In genomic region chr3:46693897-46694235, GRCh38 we compare ENCODE assay signal across 8 cellular contexts. TPM values are rescaled to one million over a fixed set of nuclear protein-coding genes. Genes with fewer than 3 reads are reported as not detected.
DNase-seq lines count a peak whose midpoint lies in the region; ATAC-seq and TF ChIP-seq lines count a peak whose summit lies in the region.

No MANE protein-coding gene starts in this region.

- peak overlapping the region; percentile 56 to 59 for H3K4me3 Mint-ChIP-seq in CD14-positive monocyte
- peak overlapping the region in 6 of 8 donors; percentile 5 to 76 (median 58) for H3K4me3 Mint-ChIP-seq in naive B cell

- TF ChIP-seq CTCF in CD14-positive monocyte (IDR thresholded peaks at IDR 0.05): no peak

- peaks cover 59% of the 10 kb centered on the region for H3K4me1 Mint-ChIP-seq in CD14-positive monocyte
- peaks cover 23 to 40% (median 27%) of the 10 kb centered on the region in 3 donors for H3K4me1 Mint-ChIP-seq in naive B cell

- DNase-seq in CD14-positive monocyte (ENCODE audit: low spot score): peak; percentile 85
- peak in 3 of 5 donors; percentile 32 to 46 (median 33) for DNase-seq in T-helper 1 cell
- DNase-seq in naive B cell: no peak
- no peak for DNase-seq in medulla oblongata (ENCODE audit: extremely low spot score)
- DNase-seq in AML-193 (lab: John Stamatoyannopoulos, UW): no peak
- no peak for DNase-seq in H4 (ENCODE audit: low spot score)
- no peak for DNase-seq in LoVo (ENCODE audit: low spot score)

- H3K9me3 Mint-ChIP-seq in CD14-positive monocyte (peaks cover 0 to 2% (median 0%) of the 10 kb centered on the region in 7 donors), naive B cell (no peaks in the 10 kb centered on the region)

- peaks cover 13 to 29% (median 17%) of the 10 kb centered on the region in 3 donors for H3K27me3 Mint-ChIP-seq in CD14-positive monocyte (ENCODE audit: low read depth in 3 of 3)
- peaks cover 4 to 38% (median 37%) of the 10 kb centered on the region in 3 donors for H3K27me3 Mint-ChIP-seq in naive B cell

- intact Hi-C loops in CD14-positive monocyte (cut with micrococcal nuclease): loop anchor here in 1 of 2 donors (10.0 kb wide), 1 partner anchor 281 kb away; the partner anchor contains the start of genes CCDC12 and NBEAL2

- H3K27ac Mint-ChIP-seq in CD14-positive monocyte (peak overlapping the region in 4 of 7 donors; percentile 9 to 50 (median 26)), naive B cell (no peak overlapping the region)

- peak overlapping the region; percentile 75 for H3K27ac ChIP-seq in cingulate gyrus (ENCODE audit: low read depth, low read length)

- H3K36me3 Mint-ChIP-seq in CD14-positive monocyte (peaks cover 4% of the 10 kb centered on the region in 2 donors), naive B cell (no peaks in the 10 kb centered on the region)

- peak; percentile 53 to 55 for ATAC-seq in naive B cell (ENCODE audit: low read depth in 2 of 2)

RNA-seq across cellular contexts. Expression of gene ALS2CL, which starts 0.4 kb away (rescaled TPM):
- under 1 TPM; 0.38 to 0.55 TPM for polyA plus RNA-seq in CD14-positive monocyte
- not detected for polyA plus RNA-seq in naive B cell (ENCODE audit: low read depth in 6 of 6)
- total RNA-seq in H4 (2014; rRNA removed; shearing (Covaris generic)): 0.25 and 0.39 TPM in 2 replicates

RNA-seq across cellular contexts. Expression of gene TMIE, which starts 7.3 kb away (rescaled TPM):
- not detected for polyA plus RNA-seq in CD14-positive monocyte
- not detected for polyA plus RNA-seq in naive B cell (ENCODE audit: low read depth in 6 of 6)
- total RNA-seq in H4 (2014; rRNA removed; shearing (Covaris generic)): not detected in 2 replicates

RNA-seq across cellular contexts. Expression of gene PRSS50, which starts 23.8 kb away (rescaled TPM):
- not detected for polyA plus RNA-seq in CD14-positive monocyte
- not detected for polyA plus RNA-seq in naive B cell (ENCODE audit: low read depth in 6 of 6)
- total RNA-seq in H4 (2014; rRNA removed; shearing (Covaris generic)): not detected in 2 replicates

Comparison
In these comparisons a context has a peak if more than half of its experiments do, and no peak if none do; other contexts are left out.
1. DNase-seq: peak in CD14-positive monocyte (single experiment) and T-helper 1 cell (3 of 5); none in naive B cell (single experiment), medulla oblongata (single experiment), AML-193 (0 of 2), H4 (single experiment) and LoVo (single experiment).
2. H3K27ac Mint-ChIP-seq: peak in CD14-positive monocyte (4 of 7); none in naive B cell (0 of 6).